8 cellular contexts compared by ENCODE assay signal in the genomic region with DNA sequence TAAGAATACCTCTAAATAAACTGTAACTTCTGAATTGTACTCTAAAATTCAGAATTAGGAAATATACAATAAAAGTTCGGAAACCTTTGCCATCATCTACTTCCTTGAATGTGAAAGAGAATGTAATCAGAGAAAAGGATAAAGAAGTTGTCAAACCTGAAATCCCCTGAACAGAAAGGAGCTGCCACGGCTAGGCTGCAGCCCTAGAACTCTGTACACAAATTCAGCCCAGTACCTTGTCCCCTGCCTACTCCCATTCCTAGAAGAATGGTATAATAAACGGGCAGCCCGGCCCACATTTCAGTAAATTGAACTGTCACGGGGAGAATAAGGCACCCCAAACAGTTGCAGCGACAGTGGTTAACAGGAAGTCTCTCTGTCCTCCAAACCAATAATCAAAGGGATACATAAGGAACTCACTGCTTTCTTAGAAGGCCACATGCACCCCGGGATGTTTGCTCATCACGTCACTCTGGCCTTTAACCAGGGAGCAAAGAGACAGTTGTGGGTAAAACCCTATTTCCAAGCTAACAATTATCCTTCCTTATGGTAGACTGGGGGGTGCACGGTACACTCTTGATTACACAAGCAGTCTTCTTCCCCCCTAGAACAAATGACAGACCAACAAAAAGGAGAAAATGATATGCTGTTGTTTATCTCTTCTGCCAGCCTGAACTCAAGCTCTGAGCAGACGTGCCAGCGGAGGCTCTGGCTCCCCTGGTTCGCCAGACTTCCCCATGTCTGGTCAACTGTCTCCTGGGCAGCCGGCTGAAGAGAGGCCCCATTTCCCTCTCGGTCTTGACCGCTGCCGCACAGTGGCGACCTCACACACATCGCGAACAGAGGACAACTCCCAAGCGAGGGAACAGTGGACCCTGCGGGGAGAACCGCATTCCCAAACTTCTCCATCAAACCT.
DNase-seq lines count a peak whose midpoint lies in the region; ATAC-seq and TF ChIP-seq lines count a peak whose summit lies in the region.

No MANE protein-coding gene starts in this region.

- H3K27ac ChIP-seq in brain microvascular endothelial cell = peak overlapping the region; percentile 69

- H3K27me3 ChIP-seq in brain microvascular endothelial cell (replicated peaks) = no peaks in the 10 kb centered on the region

- in situ Hi-C loops in brain microvascular endothelial cell (cut with HindIII; ENCODE audit: low pct_ligation_motif_present, low sequenced_read_pairs) = no loop called here

- peak; percentile 14 for TF ChIP-seq CTCF in brain microvascular endothelial cell (IDR thresholded peaks at IDR 0.05; ENCODE audit: low read depth, low read length, missing control alignments)

- peak; percentile 10 for ATAC-seq in HG03064 (IDR thresholded peaks at IDR 0.05; ENCODE audit: low read depth, unreplicated experiment)
- peak; percentile 77 for ATAC-seq in SK-N-SH treated with all-trans-retinoic acid at 6 μM for 48 hours
- ATAC-seq in GM19328 (IDR thresholded peaks at IDR 0.05; ENCODE audit: unreplicated experiment) = no peak

- no peaks in the 10 kb centered on the region for H3K36me3 ChIP-seq in brain microvascular endothelial cell (replicated peaks)

- DNase-seq in NCI-H82 (lab: John Stamatoyannopoulos, UW) (peak; percentile 31), NCI-H82 treated with DMSO at 0.1 percent for 48 hours (lab: John Stamatoyannopoulos, UW; ENCODE audit: unreplicated experiment) (no peak), brain microvascular endothelial cell (peak; percentile 34), putamen (ENCODE audit: low spot score) (peak; percentile 75)

- peak overlapping the region; percentile 90 for H3K4me3 ChIP-seq in brain microvascular endothelial cell (ENCODE audit: low read depth, low read length)
- H3K4me3 ChIP-seq in iPS-11a (ENCODE audit: low read depth, low read length) = peak overlapping the region; percentile 72

TF ChIP-seq in SK-N-SH treated with all-trans-retinoic acid at 6 μM for 48 hours, 23 proteins besides CTCF, POLR2A, EP300 and RAD21:
- TF ChIP-seq GLIS3 (CRISPR knock-in tag; IDR thresholded peaks at IDR 0.05) = no peak
- TF ChIP-seq ZNF8 (CRISPR knock-in tag; IDR thresholded peaks at IDR 0.05) = 0 out of 2 replicates have a peak, but pooled peaks have one; percentile 47
